Comparison of ENCODE assay signal across 8 cellular contexts in the genomic region with DNA sequence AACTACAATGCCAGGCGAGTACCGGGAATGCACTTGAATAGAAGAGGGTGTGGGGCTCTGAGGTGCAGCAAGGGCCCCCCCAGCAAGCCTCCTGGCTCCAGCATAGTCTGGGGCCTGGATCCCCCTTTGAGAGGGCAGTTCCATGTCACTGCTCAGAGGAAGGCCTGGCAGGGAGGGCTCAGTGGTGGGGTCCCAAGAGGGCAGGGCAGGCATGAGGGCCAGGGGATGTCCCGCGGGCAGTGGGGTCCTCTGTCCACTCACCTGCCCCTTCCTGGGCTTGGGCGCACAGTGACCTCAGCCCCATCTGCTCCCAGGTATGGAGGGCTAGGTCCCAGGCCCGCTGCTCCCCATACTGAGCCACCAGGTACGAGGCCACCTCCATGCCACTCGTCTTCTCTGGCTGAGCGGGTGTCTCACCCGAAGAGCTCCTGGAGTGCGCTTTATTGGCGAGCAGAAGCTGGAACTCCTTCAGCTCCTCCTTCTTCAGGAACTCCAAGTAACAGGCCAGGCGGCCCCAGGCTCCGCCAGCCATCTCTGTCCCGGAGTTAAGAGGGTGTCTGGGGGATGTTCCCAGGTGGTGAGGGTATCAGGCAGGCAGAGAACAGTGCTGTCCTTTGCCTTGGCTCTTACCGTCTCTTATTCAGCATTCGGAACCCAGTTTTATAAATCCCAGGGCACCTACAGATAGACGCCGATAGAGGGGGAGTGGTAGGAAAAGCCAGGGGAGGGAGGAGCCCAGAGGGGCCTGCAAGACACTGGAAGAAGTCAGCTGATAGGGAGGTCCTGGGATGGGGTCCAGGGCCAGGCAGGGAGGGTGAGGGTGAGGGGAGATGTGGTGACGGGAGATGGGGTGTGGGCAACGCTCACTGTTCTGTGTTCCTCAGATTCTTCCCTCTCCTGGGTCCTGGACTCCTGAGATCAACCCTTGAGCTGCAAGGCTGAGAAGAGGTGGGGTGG. TPM values are rescaled to one million over a fixed set of nuclear protein-coding genes. Genes with fewer than 3 reads are reported as not detected.
DNase-seq lines count a peak whose midpoint lies in the region; ATAC-seq, FAIRE-seq and TF ChIP-seq lines count a peak whose summit lies in the region.

No MANE protein-coding gene starts in this region.

- peak overlapping the region; percentile 96 for H3K4me3 Mint-ChIP-seq in central memory CD8-positive, alpha-beta T cell
- peak overlapping the region; percentile 97 for H3K4me3 Mint-ChIP-seq in natural killer cell

- TF ChIP-seq CTCF in natural killer cell (IDR thresholded peaks at IDR 0.05), result no peak

- intact Hi-C loops in natural killer cell (cut with micrococcal nuclease), result no loop called here

- H3K27ac Mint-ChIP-seq in central memory CD8-positive, alpha-beta T cell (ENCODE audit: low read depth), result peak overlapping the region; percentile 99
- H3K27ac Mint-ChIP-seq in natural killer cell, result peak overlapping the region; percentile 97 to 99

- H3K4me1 Mint-ChIP-seq in central memory CD8-positive, alpha-beta T cell, result peaks cover 61% of the 10 kb centered on the region
- peaks cover 57 to 60% of the 10 kb centered on the region in 2 donors for H3K4me1 Mint-ChIP-seq in natural killer cell

- H3K9me3 Mint-ChIP-seq in central memory CD8-positive, alpha-beta T cell, result no peaks in the 10 kb centered on the region
- H3K9me3 Mint-ChIP-seq in natural killer cell, result no peaks in the 10 kb centered on the region

- peak; percentile 9 for FAIRE-seq in GM18507 (lab: Jason Lieb, UNC)

- H3K27me3 Mint-ChIP-seq in central memory CD8-positive, alpha-beta T cell, result no peaks in the 10 kb centered on the region
- H3K27me3 Mint-ChIP-seq in natural killer cell (ENCODE audit: low read depth in 2 of 2), result no peaks in the 10 kb centered on the region

- ATAC-seq in HG03432 (IDR thresholded peaks at IDR 0.05; ENCODE audit: unreplicated experiment), result peak; percentile 9
- peak; percentile 6 for ATAC-seq in central memory CD8-positive, alpha-beta T cell (replicated peaks; ENCODE audit: extremely low read depth, poor library complexity, severe bottlenecking)
- ATAC-seq in natural killer cell, result peak in 2 of 3 donors; percentile 8 to 14
- ATAC-seq in HG02938 (IDR thresholded peaks at IDR 0.05; ENCODE audit: unreplicated experiment), result no peak

- DNase-seq in GM18507 (ENCODE audit: extremely low spot score, insufficient read length, low read depth) (no peak), natural killer cell (no peak), glomerular visceral epithelial cell (ENCODE audit: extremely low spot score) (no peak), NCI-H446 treated with DMSO at 0.1 percent for 48 hours (lab: John Stamatoyannopoulos, UW) (no peak), NCI-H526 treated with DMSO at 0.1 percent for 48 hours (lab: John Stamatoyannopoulos, UW) (no peak)
- DNase-seq in central memory CD8-positive, alpha-beta T cell (ENCODE audit: low spot score in 2 of 2), result no peak

- peaks cover 44% of the 10 kb centered on the region for H3K36me3 Mint-ChIP-seq in central memory CD8-positive, alpha-beta T cell (ENCODE audit: insufficient read depth)
- H3K36me3 Mint-ChIP-seq in natural killer cell, result peaks cover 12% of the 10 kb centered on the region

RNA-seq across cellular contexts. Expression of gene NLRP1, which starts 0.6 kb away (rescaled TPM):
- 100 to 1,000 TPM; 206 to 237 (median 209) TPM for total RNA-seq in natural killer cell
